In the genomic region with DNA sequence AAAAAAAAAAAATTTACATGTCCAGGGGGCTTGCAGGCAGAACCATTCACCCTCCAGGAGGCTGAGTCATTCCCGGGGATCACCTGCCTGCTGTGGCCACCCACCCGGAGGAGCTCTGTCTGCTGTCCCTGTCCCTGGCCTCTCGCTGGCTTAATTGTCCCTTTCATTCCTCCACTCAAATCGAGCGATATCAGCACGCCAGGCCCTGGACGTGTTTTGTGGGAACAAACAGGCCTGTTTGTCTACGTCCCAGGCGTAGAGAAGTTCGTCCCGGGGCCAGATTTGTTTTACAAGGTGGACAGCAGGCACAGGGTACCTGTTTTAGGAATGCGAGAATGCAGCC, we compare ENCODE assay signal across 23 cellular contexts. TPM values are rescaled to one million over a fixed set of nuclear protein-coding genes. Genes with fewer than 3 reads are reported as not detected.
A peak's percentile ranks its signal among the peaks of the same experiment; 100 is the strongest.
DNase-seq lines count a peak whose midpoint lies in the region; ATAC-seq and TF ChIP-seq lines count a peak whose summit lies in the region.
"Had no signal": no experiment of that assay in that cellular context is flagged by ENCODE, and none has a peak within 500 bp of the region (broad histone marks: within the 10 kb centered on the region; RNA-seq: fewer than 3 reads in every experiment).

No MANE protein-coding gene starts in this region.

- no peak overlapping the region for H3K4me3 Mint-ChIP-seq in type B pancreatic cell
- H3K4me3 Mint-ChIP-seq: activated CD4-positive, alpha-beta T cell treated with anti-CD3 and anti-CD28 coated beads, Interleukin-2, amount 10 ng/mL, durations not matched to agents 7 days and 5 days; HFFc6; natural killer cell had no signal

- TF ChIP-seq CTCF in type B pancreatic cell (conservative IDR thresholded peaks at IDR 0.05), result no peak

- H3K9me3 Mint-ChIP-seq in type B pancreatic cell, result no peaks in the 10 kb centered on the region
- H3K9me3 Mint-ChIP-seq: activated CD4-positive, alpha-beta T cell treated with anti-CD3 and anti-CD28 coated beads, Interleukin-2, amount 10 ng/mL, durations not matched to agents 7 days and 5 days; HFFc6; natural killer cell had no signal

- ATAC-seq in Right ventricle myocardium superior (ENCODE audit: poor library complexity) (peak; percentile 45), left cardiac atrium (no peak), HG02571 (IDR thresholded peaks at IDR 0.05; ENCODE audit: unreplicated experiment) (no peak)
- ATAC-seq: natural killer cell had no signal

- no peaks in the 10 kb centered on the region for H3K36me3 Mint-ChIP-seq in type B pancreatic cell
- H3K36me3 Mint-ChIP-seq: natural killer cell had no signal

- intact Hi-C loops in Right ventricle myocardium superior (cut with DNase I), result no loop called here
- intact Hi-C loops in left cardiac atrium (cut with DNase I), result no loop called here

- DNase-seq in Right ventricle myocardium superior (peak; percentile 47), left cardiac atrium (no peak), islet precursor cell (peak; percentile 93), type B pancreatic cell (ENCODE audit: extremely low spot score, unreplicated experiment) (no peak), NCI-H2081 (lab: John Stamatoyannopoulos, UW) (no peak)
- DNase-seq: activated CD4-positive, alpha-beta T cell treated with anti-CD3 and anti-CD28 coated beads, Interleukin-2, amount 10 ng/mL, durations not matched to agents 7 days and 5 days; activated CD8-positive, alpha-beta memory T cell treated with anti-CD3 and anti-CD28 coated beads, Interleukin-2, amount 50 U/mL, for 48 hours; activated effector memory CD4-positive, alpha-beta T cell treated with anti-CD3 and anti-CD28 coated beads, Interleukin-2, amount 50 U/mL, for 16 hours; central memory CD4-positive, alpha-beta T cell; DMS 273 treated with DMSO at 0.1 percent for 48 hours; effector memory CD4-positive, alpha-beta T cell; HFFc6; Kasumi-1; mesenchymal stem cell; natural killer cell; NCI-H1092 treated with DMSO at 0.1 percent for 48 hours; NCI-H2081 treated with DMSO at 0.1 percent for 48 hours; NCI-H510A; stimulated activated CD4-positive, alpha-beta T cell treated with anti-CD3 and anti-CD28 coated beads, Interleukin-12 subunit alpha, Interleukin-12 subunit beta, amount 100 ng/mL, for 4 hours had no signal

- H3K27ac Mint-ChIP-seq in type B pancreatic cell, result peak overlapping the region; percentile 39
- H3K27ac Mint-ChIP-seq: activated CD4-positive, alpha-beta T cell treated with anti-CD3 and anti-CD28 coated beads, Interleukin-2, amount 10 ng/mL, durations not matched to agents 7 days and 5 days; HFFc6 had no signal

- no peaks in the 10 kb centered on the region for H3K27me3 Mint-ChIP-seq in type B pancreatic cell

- H3K4me1 Mint-ChIP-seq in type B pancreatic cell (ENCODE audit: unreplicated experiment), result peaks cover 5% of the 10 kb centered on the region
- H3K4me1 Mint-ChIP-seq: activated CD4-positive, alpha-beta T cell treated with anti-CD3 and anti-CD28 coated beads, Interleukin-2, amount 10 ng/mL, durations not matched to agents 7 days and 5 days; natural killer cell had no signal

RNA-seq across cellular contexts. Expression of a gene that starts 21.2 kb away (rescaled TPM):
- total RNA-seq in Right ventricle myocardium superior, result 0.22 TPM
- total RNA-seq in left cardiac atrium, result under 1 TPM; 0.39 to 0.71 TPM
- 0.77 and 5.3 TPM in 2 replicates for total RNA-seq in type B pancreatic cell (ENCODE audit: low replicate concordance)
- total RNA-seq: pulmonary artery endothelial cell had no signal

RNA-seq across cellular contexts. Expression of a gene that starts 33.4 kb away (rescaled TPM):
- total RNA-seq in Right ventricle myocardium superior (not detected), left cardiac atrium (not detected), type B pancreatic cell (ENCODE audit: low replicate concordance) (not detected in 2 replicates)
- total RNA-seq: activated CD4-positive, alpha-beta T cell treated with anti-CD3 and anti-CD28 coated beads, Interleukin-2, amount 10 ng/mL, durations not matched to agents 7 days and 5 days; fibroblast of lung; heart right ventricle; HFFc6; natural killer cell; pulmonary artery endothelial cell had no signal

RNA-seq across cellular contexts. Expression of a gene that starts 41.7 kb away (rescaled TPM):
- total RNA-seq in Right ventricle myocardium superior, result not detected
- under 1 TPM in 1 of 2 donors, not detected in 1; 0.32 TPM for total RNA-seq in left cardiac atrium
- total RNA-seq in type B pancreatic cell (ENCODE audit: low replicate concordance), result 6.1 and 8.1 TPM in 2 replicates
- total RNA-seq: heart right ventricle had no signal

RNA-seq across cellular contexts. Expression of a gene that starts 45.8 kb away (rescaled TPM):
- 526 TPM for total RNA-seq in Right ventricle myocardium superior
- 100 to 1,000 TPM; 674 to 678 TPM for total RNA-seq in left cardiac atrium
- 1,623 and 1,815 TPM in 2 replicates for total RNA-seq in type B pancreatic cell (ENCODE audit: low replicate concordance)

RNA-seq across cellular contexts. Expression of a gene that starts 46.2 kb away (rescaled TPM):
- 7.6 TPM for total RNA-seq in Right ventricle myocardium superior
- total RNA-seq in left cardiac atrium, result 1 to 10 TPM; 9.0 to 9.3 TPM
- 44.0 and 47.1 TPM in 2 replicates for total RNA-seq in type B pancreatic cell (ENCODE audit: low replicate concordance)

Comparison
In these comparisons a context has a peak if more than half of its experiments do, and no peak if none do; other contexts are left out.
1. DNase-seq: peak in Right ventricle myocardium superior (single experiment) and islet precursor cell (single experiment); none in left cardiac atrium (single experiment), type B pancreatic cell (single experiment) and NCI-H2081 (0 of 2).